Comparison of ENCODE assay signal across 27 cellular contexts in the genomic region with DNA sequence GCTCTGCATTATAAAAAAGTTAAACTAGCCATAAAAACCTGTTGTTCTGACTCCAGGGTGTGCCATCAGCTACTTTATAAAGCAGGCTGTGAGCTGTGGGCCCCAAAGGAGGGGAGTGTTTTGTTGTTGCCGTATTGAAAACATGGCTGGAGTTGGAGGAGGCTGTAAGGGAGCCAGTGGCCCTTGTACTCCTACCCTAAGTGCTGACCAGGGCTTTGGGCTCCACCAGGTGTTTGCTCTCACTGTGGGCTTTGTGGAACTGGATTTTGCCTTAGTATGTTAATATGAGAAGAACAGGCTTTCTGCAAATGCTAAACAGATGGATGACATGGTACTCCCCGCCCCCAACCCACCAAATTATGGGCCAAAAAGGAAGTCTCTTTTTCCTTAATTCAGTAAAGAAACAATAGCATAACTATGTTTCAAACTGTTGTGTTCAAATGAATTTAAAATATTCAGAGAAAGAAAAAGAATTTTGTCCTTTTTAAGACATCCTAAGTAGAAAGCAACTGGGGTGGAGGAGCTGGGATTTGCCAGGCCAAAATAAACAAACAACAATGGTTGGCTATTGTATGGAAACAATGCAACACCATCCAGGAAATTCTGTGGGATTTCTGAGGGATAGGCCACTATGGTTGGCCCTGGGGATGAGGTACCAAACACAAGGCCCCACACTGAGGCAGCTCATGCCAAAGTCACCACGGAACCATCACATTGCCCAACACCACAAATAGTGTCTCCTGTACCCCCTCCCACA.
A peak's percentile ranks its signal among the peaks of the same experiment; 100 is the strongest.
DNase-seq lines count a peak whose midpoint lies in the region; FAIRE-seq and TF ChIP-seq lines count a peak whose summit lies in the region.
"Had no signal": no experiment of that assay in that cellular context is flagged by ENCODE, and none has a peak within 500 bp of the region (broad histone marks: within the 10 kb centered on the region; RNA-seq: fewer than 3 reads in every experiment).

No MANE protein-coding gene starts in this region.

- H3K27me3 ChIP-seq in left ventricle myocardium inferior (ENCODE audit: low read depth) (no peaks in the 10 kb centered on the region), neural progenitor cell (no peaks in the 10 kb centered on the region)
- H3K27me3 ChIP-seq: brain microvascular endothelial cell, colonic mucosa, right lobe of liver had no signal

- FAIRE-seq in urothelium cell line (lab: Jason Lieb, UNC) = no peak
- FAIRE-seq: A204.1 had no signal

- no peak overlapping the region for H3K4me3 ChIP-seq in left ventricle myocardium inferior
- H3K4me3 ChIP-seq in neural progenitor cell = no peak overlapping the region
- H3K4me3 ChIP-seq: colonic mucosa, right lobe of liver had no signal

- peaks cover 29% of the 10 kb centered on the region for H3K4me1 ChIP-seq in left ventricle myocardium inferior
- H3K4me1 ChIP-seq in neural progenitor cell = no peaks in the 10 kb centered on the region
- H3K4me1 ChIP-seq: colonic mucosa, right lobe of liver had no signal

- H3K36me3 Mint-ChIP-seq in endothelial cell (ENCODE audit: low read depth, unreplicated experiment) (peaks cover 18% of the 10 kb centered on the region), neural progenitor cell (peaks cover 31% of the 10 kb centered on the region), osteocyte (ENCODE audit: unreplicated experiment) (peaks cover 43% of the 10 kb centered on the region)

- H3K36me3 ChIP-seq in left ventricle myocardium inferior = peaks cover 43% of the 10 kb centered on the region
- H3K36me3 ChIP-seq in neural progenitor cell = no peaks in the 10 kb centered on the region
- H3K36me3 ChIP-seq: colonic mucosa had no signal

- no peaks in the 10 kb centered on the region for H3K79me2 ChIP-seq in neural progenitor cell (ENCODE audit: low read depth)

- H3K9me3 Mint-ChIP-seq in endothelial cell (ENCODE audit: unreplicated experiment) = no peaks in the 10 kb centered on the region
- peaks cover 29% of the 10 kb centered on the region for H3K9me3 Mint-ChIP-seq in neural progenitor cell
- peaks cover 19% of the 10 kb centered on the region for H3K9me3 Mint-ChIP-seq in osteocyte (ENCODE audit: unreplicated experiment)

- no peak overlapping the region for H2AFZ ChIP-seq in neural progenitor cell (replicated peaks)

- H3K27ac ChIP-seq in left ventricle myocardium inferior (replicated peaks) = peak overlapping the region; percentile 64
- H3K27ac ChIP-seq in neural progenitor cell = no peak overlapping the region
- H3K27ac ChIP-seq: brain microvascular endothelial cell, colonic mucosa, right lobe of liver had no signal

- H3K27me3 Mint-ChIP-seq in endothelial cell (ENCODE audit: unreplicated experiment) (peaks cover 16% of the 10 kb centered on the region), neural progenitor cell (ENCODE audit: insufficient read depth, low read depth) (peaks cover 2% of the 10 kb centered on the region), osteocyte (ENCODE audit: unreplicated experiment) (no peaks in the 10 kb centered on the region)
- H3K27me3 Mint-ChIP-seq: activated CD4-positive, alpha-beta memory T cell treated with anti-CD3 and anti-CD28 coated beads for 36 hours; IgD-negative memory B cell; type B pancreatic cell had no signal

- intact Hi-C loops in left ventricle myocardium inferior (cut with micrococcal nuclease) (no loop called here), cardiac septum (cut with DNase I) (no loop called here)

- H3K4me3 Mint-ChIP-seq in endothelial cell (ENCODE audit: unreplicated experiment) = no peak overlapping the region
- no peak overlapping the region for H3K4me3 Mint-ChIP-seq in neural progenitor cell
- no peak overlapping the region for H3K4me3 Mint-ChIP-seq in osteocyte (ENCODE audit: unreplicated experiment)
- H3K4me3 Mint-ChIP-seq: activated CD4-positive, alpha-beta memory T cell treated with anti-CD3 and anti-CD28 coated beads for 36 hours; IgD-negative memory B cell; mesothelial cell of epicardium; type B pancreatic cell had no signal

- H3K9ac ChIP-seq in neural progenitor cell = no peak overlapping the region

- H3K27ac Mint-ChIP-seq in endothelial cell (ENCODE audit: unreplicated experiment) (peak overlapping the region; percentile 85), neural progenitor cell (no peak overlapping the region), osteocyte (ENCODE audit: unreplicated experiment) (no peak overlapping the region)
- H3K27ac Mint-ChIP-seq: activated CD4-positive, alpha-beta memory T cell treated with anti-CD3 and anti-CD28 coated beads for 36 hours; IgD-negative memory B cell; mesothelial cell of epicardium; type B pancreatic cell had no signal

- H3K4me2 ChIP-seq in neural progenitor cell = no peak overlapping the region

- H3K4me1 Mint-ChIP-seq in endothelial cell (ENCODE audit: unreplicated experiment) (peaks cover 20% of the 10 kb centered on the region), neural progenitor cell (no peaks in the 10 kb centered on the region), osteocyte (ENCODE audit: unreplicated experiment) (peaks cover 2% of the 10 kb centered on the region)
- H3K4me1 Mint-ChIP-seq: mesothelial cell of epicardium had no signal

- peaks cover 9% of the 10 kb centered on the region for H3F3A ChIP-seq in neural progenitor cell (ENCODE audit: low read depth)

- DNase-seq in left ventricle myocardium inferior = no peak
- no peak for DNase-seq in cardiac septum (ENCODE audit: low spot score)
- no peak for DNase-seq in endothelial cell (ENCODE audit: low spot score)
- DNase-seq in lung microvascular endothelial cell (ENCODE audit: low read depth in 2 of 2) = peak; percentile 54 to 84
- no peak for DNase-seq in neural progenitor cell (ENCODE audit: low spot score)
- no peak for DNase-seq in osteocyte (ENCODE audit: extremely low spot score, unreplicated experiment)
- no peak for DNase-seq in NCI-H1694 treated with DMSO at 0.1 percent for 48 hours (lab: John Stamatoyannopoulos, UW)
- DNase-seq in urothelium cell line (ENCODE audit: low spot score) = no peak
- DNase-seq: activated CD4-positive, alpha-beta memory T cell treated with anti-CD3 and anti-CD28 coated beads for 36 hours; activated CD4-positive, CD25-positive, alpha-beta regulatory T cell treated with anti-CD3 and anti-CD28 coated beads, Interleukin-2, amount 50 U/mL, for 72 hours; activated naive CD4-positive, alpha-beta T cell treated with Interleukin-2 at 50 U/mL for 16 hours; brain microvascular endothelial cell; Calu3; colonic mucosa; DMS79; GDM1; NCI-H1436 treated with DMSO at 0.1 percent for 48 hours; NCI-H2107; posterior cingulate gyrus; right lobe of liver; SHP77; stimulated activated CD8-positive, alpha-beta memory T cell treated with anti-CD3 and anti-CD28 coated beads, Interleukin-4, amount 100 ng/mL, for 48 hours; T-helper 2 cell had no signal

- H3K9me3 ChIP-seq in left ventricle myocardium inferior (replicated peaks) = peaks cover 19% of the 10 kb centered on the region
- peaks cover 12% of the 10 kb centered on the region for H3K9me3 ChIP-seq in neural progenitor cell (ENCODE audit: low read depth)
- H3K9me3 ChIP-seq: colonic mucosa, right lobe of liver had no signal

- TF ChIP-seq CTCF in left ventricle myocardium inferior (IDR thresholded peaks at IDR 0.05; ENCODE audit: borderline replicate concordance) (no peak), endothelial cell (IDR thresholded peaks at IDR 0.05; ENCODE audit: unreplicated experiment) (no peak), neural progenitor cell (IDR thresholded peaks at IDR 0.05) (no peak), osteocyte (IDR thresholded peaks at IDR 0.05) (no peak)

- no peaks in the 10 kb centered on the region for H4K20me1 ChIP-seq in neural progenitor cell (ENCODE audit: low read depth)

Comparison
In these comparisons a context has a peak if more than half of its experiments do, and no peak if none do; other contexts are left out.
1. DNase-seq: peak in lung microvascular endothelial cell (2 of 2); none in left ventricle myocardium inferior (single experiment), cardiac septum (single experiment), endothelial cell (single experiment), neural progenitor cell (single experiment), osteocyte (single experiment), NCI-H1694 treated with DMSO at 0.1 percent for 48 hours (single experiment) and urothelium cell line (single experiment).